ENCODE assay signal across 21 cellular contexts in genomic region chr1:9807541-9807940, GRCh38. TPM values are rescaled to one million over a fixed set of nuclear protein-coding genes. Genes with fewer than 3 reads are reported as not detected.
DNase-seq lines count a peak whose midpoint lies in the region; ATAC-seq and TF ChIP-seq lines count a peak whose summit lies in the region.
"Had no signal": no experiment of that assay in that cellular context is flagged by ENCODE, and none has a peak within 500 bp of the region (broad histone marks: within the 10 kb centered on the region; RNA-seq: fewer than 3 reads in every experiment).

No MANE protein-coding gene starts in this region.

- peaks cover 8 to 83% (median 35%) of the 10 kb centered on the region in 4 donors for H3K4me1 Mint-ChIP-seq in CD4-positive, CD25-positive, alpha-beta regulatory T cell
- peaks cover 45% of the 10 kb centered on the region for H3K4me1 Mint-ChIP-seq in activated naive CD8-positive, alpha-beta T cell (ENCODE audit: low read depth)
- H3K4me1 Mint-ChIP-seq in mesothelial cell of epicardium: peaks cover 18% of the 10 kb centered on the region

- peak overlapping the region in 2 of 3 donors; percentile 46 to 94 for H3K27ac Mint-ChIP-seq in CD4-positive, CD25-positive, alpha-beta regulatory T cell
- peak overlapping the region; percentile 61 for H3K27ac Mint-ChIP-seq in activated naive CD8-positive, alpha-beta T cell
- H3K27ac Mint-ChIP-seq in mesothelial cell of epicardium: peak overlapping the region; percentile 19
- H3K27ac Mint-ChIP-seq: activated CD8-positive, alpha-beta memory T cell treated with anti-CD3 and anti-CD28 coated beads, Interleukin-2, amount 10 ng/mL, durations not matched to agents 7 days and 5 days; stimulated activated naive B cell treated with anti-CD40 and anti-IgM and Interleukin-4, amounts not matched to agents 10 μg/mL and 1 μg/mL and 100 μg/mL, for 72 hours had no signal

- no peak overlapping the region for H3K4me3 ChIP-seq in CD4-positive, CD25-positive, alpha-beta regulatory T cell (ENCODE audit: low read depth, low read length)
- H3K4me3 ChIP-seq in HEK293 (ENCODE audit: low read depth, low read length) (no peak overlapping the region), WERI-Rb-1 (ENCODE audit: low read depth, low read length) (no peak overlapping the region)
- H3K4me3 ChIP-seq: SJSA1 had no signal

- CTCF ChIA-PET in HEK293 (lab: Yijun Ruan, JAX): interaction anchor here (0.5 kb wide), 1 partner anchor 23 kb away, joined by 3 read pairs; no protein-coding TSS in a partner anchor

- TF ChIP-seq CTCF in HEK293 (tag by site-specific recombination; IDR thresholded peaks at IDR 0.05): no peak
- no peak for TF ChIP-seq CTCF in mesothelial cell of epicardium (IDR thresholded peaks at IDR 0.05; ENCODE audit: unreplicated experiment)
- no peak for TF ChIP-seq CTCF in WERI-Rb-1 (IDR thresholded peaks at IDR 0.05; ENCODE audit: low read depth, low read length)
- no peak for TF ChIP-seq CTCF in GM13977 (IDR thresholded peaks at IDR 0.05; ENCODE audit: extremely low read depth, insufficient read depth, missing control alignments)

- H3K9me3 ChIP-seq in CD4-positive, CD25-positive, alpha-beta regulatory T cell (ENCODE audit: control insufficient read depth in 2 of 2, low read length in 2 of 2): no peaks in the 10 kb centered on the region
- H3K9me3 ChIP-seq in HEK293 (ENCODE audit: control insufficient read depth, insufficient read depth, low read depth, low read length) (no peaks in the 10 kb centered on the region), WERI-Rb-1 (ENCODE audit: severe bottlenecking) (no peaks in the 10 kb centered on the region)
- H3K9me3 ChIP-seq: SJSA1 had no signal

- H3K27me3 ChIP-seq in CD4-positive, CD25-positive, alpha-beta regulatory T cell (ENCODE audit: control insufficient read depth, insufficient read depth, low read length): no peaks in the 10 kb centered on the region
- H3K27me3 ChIP-seq in WERI-Rb-1 (ENCODE audit: insufficient read depth, low read depth, severe bottlenecking): no peaks in the 10 kb centered on the region
- H3K27me3 ChIP-seq: SJSA1 had no signal

- peaks cover 2% of the 10 kb centered on the region for H3K36me3 ChIP-seq in CD4-positive, CD25-positive, alpha-beta regulatory T cell (ENCODE audit: control insufficient read depth, insufficient read depth, low read length)
- H3K36me3 ChIP-seq in HEK293 (ENCODE audit: control insufficient read depth in 2 of 2, insufficient read depth in 1 of 2, low read length in 2 of 2) (no peaks in the 10 kb centered on the region), WERI-Rb-1 (peaks cover 22% of the 10 kb centered on the region)

- peaks cover 8% of the 10 kb centered on the region for H3K36me3 Mint-ChIP-seq in CD4-positive, CD25-positive, alpha-beta regulatory T cell
- H3K36me3 Mint-ChIP-seq in activated naive CD8-positive, alpha-beta T cell: no peaks in the 10 kb centered on the region
- H3K36me3 Mint-ChIP-seq in mesothelial cell of epicardium: no peaks in the 10 kb centered on the region
- H3K36me3 Mint-ChIP-seq: natural killer cell treated with Interleukin-12 subunit alpha and Interleukin-12 subunit beta and Interleukin-15 and Interleukin-18, amount 100 ng/mL, for 72 hours had no signal

- ATAC-seq in CD4-positive, CD25-positive, alpha-beta regulatory T cell (ENCODE audit: low read depth in 2 of 2): no peak
- ATAC-seq: activated CD8-positive, alpha-beta memory T cell treated with anti-CD3 and anti-CD28 coated beads, Interleukin-2, amount 10 ng/mL, durations not matched to agents 7 days and 5 days; natural killer cell treated with Interleukin-12 subunit alpha and Interleukin-12 subunit beta and Interleukin-15 and Interleukin-18, amount 100 ng/mL, for 72 hours; Panc1; stimulated activated naive B cell treated with anti-CD40 and anti-IgM and Interleukin-4, amounts not matched to agents 10 μg/mL and 1 μg/mL and 100 μg/mL, for 72 hours had no signal

- peaks cover 12% of the 10 kb centered on the region for H3K4me1 ChIP-seq in CD4-positive, CD25-positive, alpha-beta regulatory T cell (ENCODE audit: control insufficient read depth, insufficient read depth, low read length, poor library complexity, severe bottlenecking)
- H3K4me1 ChIP-seq in HEK293 (ENCODE audit: control insufficient read depth, insufficient read depth, low read length): peaks cover 28% of the 10 kb centered on the region
- H3K4me1 ChIP-seq: SJSA1 had no signal

- in situ Hi-C loops in GM13977 (cut with MboI; ENCODE audit: low pct_unique_long_range_greater_than_20kb, low sequenced_read_pairs, unreplicated experiment): no loop called here

- no peaks in the 10 kb centered on the region for H3K27me3 Mint-ChIP-seq in CD4-positive, CD25-positive, alpha-beta regulatory T cell
- H3K27me3 Mint-ChIP-seq in activated naive CD8-positive, alpha-beta T cell: no peaks in the 10 kb centered on the region
- no peaks in the 10 kb centered on the region for H3K27me3 Mint-ChIP-seq in mesothelial cell of epicardium (ENCODE audit: low read depth)
- H3K27me3 Mint-ChIP-seq: activated CD8-positive, alpha-beta memory T cell treated with anti-CD3 and anti-CD28 coated beads, Interleukin-2, amount 10 ng/mL, durations not matched to agents 7 days and 5 days; CD4-positive, alpha-beta memory T cell; natural killer cell treated with Interleukin-12 subunit alpha and Interleukin-12 subunit beta and Interleukin-15 and Interleukin-18, amount 100 ng/mL, for 72 hours; stimulated activated naive B cell treated with anti-CD40 and anti-IgM and Interleukin-4, amounts not matched to agents 10 μg/mL and 1 μg/mL and 100 μg/mL, for 72 hours had no signal

- no peak for DNase-seq in CD4-positive, CD25-positive, alpha-beta regulatory T cell
- no peak for DNase-seq in mesothelial cell of epicardium (ENCODE audit: low spot score in 2 of 2, unreplicated experiment in 2 of 2)
- no peak for DNase-seq in NCI-H2171 treated with DMSO at 0.1 percent for 48 hours (lab: John Stamatoyannopoulos, UW)
- no peak for DNase-seq in NCI-H345 (lab: John Stamatoyannopoulos, UW)
- no peak for DNase-seq in WERI-Rb-1
- DNase-seq in GM13977 (ENCODE audit: low spot score): no peak
- DNase-seq: activated CD8-positive, alpha-beta memory T cell treated with anti-CD3 and anti-CD28 coated beads, Interleukin-2, amount 10 ng/mL, durations not matched to agents 7 days and 5 days; amniotic stem cell; CD4-positive, alpha-beta memory T cell; erythroblast; KBM-7; mesenchymal stem cell; NCI-H187; NCI-H446; stimulated activated naive B cell treated with anti-CD40 and anti-IgM and Interleukin-4, amounts not matched to agents 10 μg/mL and 1 μg/mL and 100 μg/mL, for 72 hours; T-helper 9 cell had no signal

- POLR2A ChIA-PET in HEK293 (lab: Yijun Ruan, JAX): no interaction called here

- H3K27ac ChIP-seq in CD4-positive, CD25-positive, alpha-beta regulatory T cell (ENCODE audit: insufficient read depth, low read length, poor library complexity, severe bottlenecking): no peak overlapping the region
- H3K27ac ChIP-seq in HEK293 (ENCODE audit: extremely low read depth, low read depth, low read length): no peak overlapping the region
- H3K27ac ChIP-seq in WERI-Rb-1: no peak overlapping the region
- H3K27ac ChIP-seq: SJSA1 had no signal

- H3K9me3 Mint-ChIP-seq in CD4-positive, CD25-positive, alpha-beta regulatory T cell: no peaks in the 10 kb centered on the region
- H3K9me3 Mint-ChIP-seq in activated naive CD8-positive, alpha-beta T cell (ENCODE audit: low read depth): no peaks in the 10 kb centered on the region
- no peaks in the 10 kb centered on the region for H3K9me3 Mint-ChIP-seq in mesothelial cell of epicardium
- H3K9me3 Mint-ChIP-seq: CD4-positive, alpha-beta memory T cell; natural killer cell treated with Interleukin-12 subunit alpha and Interleukin-12 subunit beta and Interleukin-15 and Interleukin-18, amount 100 ng/mL, for 72 hours; stimulated activated naive B cell treated with anti-CD40 and anti-IgM and Interleukin-4, amounts not matched to agents 10 μg/mL and 1 μg/mL and 100 μg/mL, for 72 hours had no signal

- peak overlapping the region in 1 of 4 donors; percentile 7 for H3K4me3 Mint-ChIP-seq in CD4-positive, CD25-positive, alpha-beta regulatory T cell
- no peak overlapping the region for H3K4me3 Mint-ChIP-seq in activated naive CD8-positive, alpha-beta T cell
- no peak overlapping the region for H3K4me3 Mint-ChIP-seq in mesothelial cell of epicardium
- H3K4me3 Mint-ChIP-seq: activated CD8-positive, alpha-beta memory T cell treated with anti-CD3 and anti-CD28 coated beads, Interleukin-2, amount 10 ng/mL, durations not matched to agents 7 days and 5 days; CD4-positive, alpha-beta memory T cell; natural killer cell treated with Interleukin-12 subunit alpha and Interleukin-12 subunit beta and Interleukin-15 and Interleukin-18, amount 100 ng/mL, for 72 hours; stimulated activated naive B cell treated with anti-CD40 and anti-IgM and Interleukin-4, amounts not matched to agents 10 μg/mL and 1 μg/mL and 100 μg/mL, for 72 hours had no signal

TF ChIP-seq in HEK293, 187 proteins besides CTCF, POLR2A, EP300 and RAD21 (continues in another document):
- TF ChIP-seq GLI4 (tag by site-specific recombination; IDR thresholded peaks at IDR 0.05) (no peak), ZNF707 (tag by site-specific recombination; IDR thresholded peaks at IDR 0.05) (no peak), ZNF544 (tag by site-specific recombination; IDR thresholded peaks at IDR 0.05) (no peak), ZNF394 (tag by site-specific recombination; IDR thresholded peaks at IDR 0.05; ENCODE audit: borderline replicate concordance) (peak; percentile 17; the same call in 1 of the 2 replicates), ZNF843 (tag by site-specific recombination; IDR thresholded peaks at IDR 0.05) (no peak), ZNF350 (tag by site-specific recombination; IDR thresholded peaks at IDR 0.05) (no peak), INSM2 (tag by site-specific recombination; IDR thresholded peaks at IDR 0.05) (no peak)

RNA-seq across cellular contexts. Expression of gene CLSTN1, which starts 16.2 kb away (rescaled TPM):
- total RNA-seq in CD4-positive, CD25-positive, alpha-beta regulatory T cell: 106 TPM
- 10 to 100 TPM; 19.2 to 25.4 (median 22.3) TPM for polyA plus RNA-seq in CD4-positive, CD25-positive, alpha-beta regulatory T cell
- 125 to 127 TPM (median 127 TPM) in 3 replicates for total RNA-seq in mesothelial cell of epicardium

Comparison
In these comparisons a context has a peak if more than half of its experiments do, and no peak if none do; other contexts are left out.
1. H3K27ac Mint-ChIP-seq: peak in every context shown above with its lines; median percentile 70 in CD4-positive, CD25-positive, alpha-beta regulatory T cell; 61 in activated naive CD8-positive, alpha-beta T cell; 19 in mesothelial cell of epicardium.